Comparison of ENCODE assay signal across 2 cellular contexts in the genomic region with DNA sequence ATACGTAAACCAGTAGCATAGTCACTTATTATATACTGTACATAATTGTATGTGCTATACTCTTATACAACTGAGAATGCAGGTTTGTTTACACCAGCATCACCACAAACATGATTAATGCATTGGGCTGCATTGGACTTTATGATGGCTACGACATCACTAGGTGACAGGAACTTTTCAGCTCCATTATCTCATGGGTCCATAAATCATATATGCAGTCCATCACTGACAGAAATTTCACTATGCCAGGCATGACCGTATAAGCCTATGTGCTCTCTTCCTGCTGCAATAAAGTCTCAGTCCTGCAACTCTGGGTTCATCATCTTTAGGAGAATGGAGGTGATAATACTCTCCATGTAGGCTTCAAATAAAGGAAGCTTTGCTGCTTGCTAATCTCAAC.
TF ChIP-seq lines count a peak whose summit lies in the region.

No MANE protein-coding gene starts in this region.

TF ChIP-seq in K562, 482 proteins besides CTCF, POLR2A, EP300 and RAD21 (continues in another document):
- peak; percentile 78 for TF ChIP-seq MEIS2 (IDR thresholded peaks at IDR 0.05; ENCODE audit: partially characterized antibody)
- TF ChIP-seq, protein P1, sequence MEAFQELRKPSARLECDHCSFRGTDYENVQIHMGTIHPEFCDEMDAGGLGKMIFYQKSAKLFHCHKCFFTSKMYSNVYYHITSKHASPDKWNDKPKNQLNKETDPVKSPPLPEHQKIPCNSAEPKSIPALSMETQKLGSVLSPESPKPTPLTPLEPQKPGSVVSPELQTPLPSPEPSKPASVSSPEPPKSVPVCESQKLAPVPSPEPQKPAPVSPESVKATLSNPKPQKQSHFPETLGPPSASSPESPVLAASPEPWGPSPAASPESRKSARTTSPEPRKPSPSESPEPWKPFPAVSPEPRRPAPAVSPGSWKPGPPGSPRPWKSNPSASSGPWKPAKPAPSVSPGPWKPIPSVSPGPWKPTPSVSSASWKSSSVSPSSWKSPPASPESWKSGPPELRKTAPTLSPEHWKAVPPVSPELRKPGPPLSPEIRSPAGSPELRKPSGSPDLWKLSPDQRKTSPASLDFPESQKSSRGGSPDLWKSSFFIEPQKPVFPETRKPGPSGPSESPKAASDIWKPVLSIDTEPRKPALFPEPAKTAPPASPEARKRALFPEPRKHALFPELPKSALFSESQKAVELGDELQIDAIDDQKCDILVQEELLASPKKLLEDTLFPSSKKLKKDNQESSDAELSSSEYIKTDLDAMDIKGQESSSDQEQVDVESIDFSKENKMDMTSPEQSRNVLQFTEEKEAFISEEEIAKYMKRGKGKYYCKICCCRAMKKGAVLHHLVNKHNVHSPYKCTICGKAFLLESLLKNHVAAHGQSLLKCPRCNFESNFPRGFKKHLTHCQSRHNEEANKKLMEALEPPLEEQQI (IDR thresholded peaks at IDR 0.05): no peak
- TF ChIP-seq NCOA6 (IDR thresholded peaks at IDR 0.05): no peak
- TF ChIP-seq, protein P2, sequence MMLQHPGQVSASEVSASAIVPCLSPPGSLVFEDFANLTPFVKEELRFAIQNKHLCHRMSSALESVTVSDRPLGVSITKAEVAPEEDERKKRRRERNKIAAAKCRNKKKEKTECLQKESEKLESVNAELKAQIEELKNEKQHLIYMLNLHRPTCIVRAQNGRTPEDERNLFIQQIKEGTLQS (IDR thresholded peaks at IDR 0.05): no peak
- TF ChIP-seq, protein P2 (CRISPR knock-in tag; conservative IDR thresholded peaks at IDR 0.05): no peak
- no peak for TF ChIP-seq CHD1 (IDR thresholded peaks at IDR 0.05; ENCODE audit: low read length)
- no peak for TF ChIP-seq POLR2B (IDR thresholded peaks at IDR 0.05; ENCODE audit: low read depth, partially characterized antibody)
- TF ChIP-seq, protein P3, sequence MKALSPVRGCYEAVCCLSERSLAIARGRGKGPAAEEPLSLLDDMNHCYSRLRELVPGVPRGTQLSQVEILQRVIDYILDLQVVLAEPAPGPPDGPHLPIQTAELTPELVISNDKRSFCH (CRISPR knock-in tag; IDR thresholded peaks at IDR 0.05): no peak
- TF ChIP-seq, protein P3 (tag; IDR thresholded peaks at IDR 0.05): no peak
- TF ChIP-seq ZNF184 (CRISPR knock-in tag; IDR thresholded peaks at IDR 0.05): no peak
- no peak for TF ChIP-seq STAT5B (CRISPR knock-in tag; IDR thresholded peaks at IDR 0.05)
- TF ChIP-seq, protein P4, sequence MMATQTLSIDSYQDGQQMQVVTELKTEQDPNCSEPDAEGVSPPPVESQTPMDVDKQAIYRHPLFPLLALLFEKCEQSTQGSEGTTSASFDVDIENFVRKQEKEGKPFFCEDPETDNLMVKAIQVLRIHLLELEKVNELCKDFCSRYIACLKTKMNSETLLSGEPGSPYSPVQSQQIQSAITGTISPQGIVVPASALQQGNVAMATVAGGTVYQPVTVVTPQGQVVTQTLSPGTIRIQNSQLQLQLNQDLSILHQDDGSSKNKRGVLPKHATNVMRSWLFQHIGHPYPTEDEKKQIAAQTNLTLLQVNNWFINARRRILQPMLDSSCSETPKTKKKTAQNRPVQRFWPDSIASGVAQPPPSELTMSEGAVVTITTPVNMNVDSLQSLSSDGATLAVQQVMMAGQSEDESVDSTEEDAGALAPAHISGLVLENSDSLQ (IDR thresholded peaks at IDR 0.05): peak; percentile 69
- no peak for TF ChIP-seq SIRT6 (IDR thresholded peaks at IDR 0.05; ENCODE audit: low read depth, low read length)
- TF ChIP-seq, protein P5, sequence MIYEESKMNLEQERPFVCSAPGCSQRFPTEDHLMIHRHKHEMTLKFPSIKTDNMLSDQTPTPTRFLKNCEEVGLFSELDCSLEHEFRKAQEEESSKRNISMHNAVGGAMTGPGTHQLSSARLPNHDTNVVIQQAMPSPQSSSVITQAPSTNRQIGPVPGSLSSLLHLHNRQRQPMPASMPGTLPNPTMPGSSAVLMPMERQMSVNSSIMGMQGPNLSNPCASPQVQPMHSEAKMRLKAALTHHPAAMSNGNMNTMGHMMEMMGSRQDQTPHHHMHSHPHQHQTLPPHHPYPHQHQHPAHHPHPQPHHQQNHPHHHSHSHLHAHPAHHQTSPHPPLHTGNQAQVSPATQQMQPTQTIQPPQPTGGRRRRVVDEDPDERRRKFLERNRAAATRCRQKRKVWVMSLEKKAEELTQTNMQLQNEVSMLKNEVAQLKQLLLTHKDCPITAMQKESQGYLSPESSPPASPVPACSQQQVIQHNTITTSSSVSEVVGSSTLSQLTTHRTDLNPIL (CRISPR knock-in tag; IDR thresholded peaks at IDR 0.05): no peak
- TF ChIP-seq PHB (CRISPR knock-in tag; IDR thresholded peaks at IDR 0.05): no peak
- TF ChIP-seq ZNF431 (CRISPR knock-in tag; IDR thresholded peaks at IDR 0.05): no peak
- TF ChIP-seq, protein P6, sequence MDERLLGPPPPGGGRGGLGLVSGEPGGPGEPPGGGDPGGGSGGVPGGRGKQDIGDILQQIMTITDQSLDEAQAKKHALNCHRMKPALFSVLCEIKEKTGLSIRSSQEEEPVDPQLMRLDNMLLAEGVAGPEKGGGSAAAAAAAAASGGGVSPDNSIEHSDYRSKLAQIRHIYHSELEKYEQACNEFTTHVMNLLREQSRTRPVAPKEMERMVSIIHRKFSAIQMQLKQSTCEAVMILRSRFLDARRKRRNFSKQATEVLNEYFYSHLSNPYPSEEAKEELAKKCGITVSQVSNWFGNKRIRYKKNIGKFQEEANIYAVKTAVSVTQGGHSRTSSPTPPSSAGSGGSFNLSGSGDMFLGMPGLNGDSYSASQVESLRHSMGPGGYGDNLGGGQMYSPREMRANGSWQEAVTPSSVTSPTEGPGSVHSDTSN (CRISPR knock-in tag; IDR thresholded peaks at IDR 0.05; ENCODE audit: low read depth): no peak
- TF ChIP-seq, protein P6 (tag; conservative IDR thresholded peaks at IDR 0.05; ENCODE audit: low read depth): peak; percentile 57
- no peak for TF ChIP-seq PTRF (tag; IDR thresholded peaks at IDR 0.05)

TF ChIP-seq in GM23338, 12 proteins besides CTCF, POLR2A, EP300 and RAD21:
- TF ChIP-seq, protein P7, sequence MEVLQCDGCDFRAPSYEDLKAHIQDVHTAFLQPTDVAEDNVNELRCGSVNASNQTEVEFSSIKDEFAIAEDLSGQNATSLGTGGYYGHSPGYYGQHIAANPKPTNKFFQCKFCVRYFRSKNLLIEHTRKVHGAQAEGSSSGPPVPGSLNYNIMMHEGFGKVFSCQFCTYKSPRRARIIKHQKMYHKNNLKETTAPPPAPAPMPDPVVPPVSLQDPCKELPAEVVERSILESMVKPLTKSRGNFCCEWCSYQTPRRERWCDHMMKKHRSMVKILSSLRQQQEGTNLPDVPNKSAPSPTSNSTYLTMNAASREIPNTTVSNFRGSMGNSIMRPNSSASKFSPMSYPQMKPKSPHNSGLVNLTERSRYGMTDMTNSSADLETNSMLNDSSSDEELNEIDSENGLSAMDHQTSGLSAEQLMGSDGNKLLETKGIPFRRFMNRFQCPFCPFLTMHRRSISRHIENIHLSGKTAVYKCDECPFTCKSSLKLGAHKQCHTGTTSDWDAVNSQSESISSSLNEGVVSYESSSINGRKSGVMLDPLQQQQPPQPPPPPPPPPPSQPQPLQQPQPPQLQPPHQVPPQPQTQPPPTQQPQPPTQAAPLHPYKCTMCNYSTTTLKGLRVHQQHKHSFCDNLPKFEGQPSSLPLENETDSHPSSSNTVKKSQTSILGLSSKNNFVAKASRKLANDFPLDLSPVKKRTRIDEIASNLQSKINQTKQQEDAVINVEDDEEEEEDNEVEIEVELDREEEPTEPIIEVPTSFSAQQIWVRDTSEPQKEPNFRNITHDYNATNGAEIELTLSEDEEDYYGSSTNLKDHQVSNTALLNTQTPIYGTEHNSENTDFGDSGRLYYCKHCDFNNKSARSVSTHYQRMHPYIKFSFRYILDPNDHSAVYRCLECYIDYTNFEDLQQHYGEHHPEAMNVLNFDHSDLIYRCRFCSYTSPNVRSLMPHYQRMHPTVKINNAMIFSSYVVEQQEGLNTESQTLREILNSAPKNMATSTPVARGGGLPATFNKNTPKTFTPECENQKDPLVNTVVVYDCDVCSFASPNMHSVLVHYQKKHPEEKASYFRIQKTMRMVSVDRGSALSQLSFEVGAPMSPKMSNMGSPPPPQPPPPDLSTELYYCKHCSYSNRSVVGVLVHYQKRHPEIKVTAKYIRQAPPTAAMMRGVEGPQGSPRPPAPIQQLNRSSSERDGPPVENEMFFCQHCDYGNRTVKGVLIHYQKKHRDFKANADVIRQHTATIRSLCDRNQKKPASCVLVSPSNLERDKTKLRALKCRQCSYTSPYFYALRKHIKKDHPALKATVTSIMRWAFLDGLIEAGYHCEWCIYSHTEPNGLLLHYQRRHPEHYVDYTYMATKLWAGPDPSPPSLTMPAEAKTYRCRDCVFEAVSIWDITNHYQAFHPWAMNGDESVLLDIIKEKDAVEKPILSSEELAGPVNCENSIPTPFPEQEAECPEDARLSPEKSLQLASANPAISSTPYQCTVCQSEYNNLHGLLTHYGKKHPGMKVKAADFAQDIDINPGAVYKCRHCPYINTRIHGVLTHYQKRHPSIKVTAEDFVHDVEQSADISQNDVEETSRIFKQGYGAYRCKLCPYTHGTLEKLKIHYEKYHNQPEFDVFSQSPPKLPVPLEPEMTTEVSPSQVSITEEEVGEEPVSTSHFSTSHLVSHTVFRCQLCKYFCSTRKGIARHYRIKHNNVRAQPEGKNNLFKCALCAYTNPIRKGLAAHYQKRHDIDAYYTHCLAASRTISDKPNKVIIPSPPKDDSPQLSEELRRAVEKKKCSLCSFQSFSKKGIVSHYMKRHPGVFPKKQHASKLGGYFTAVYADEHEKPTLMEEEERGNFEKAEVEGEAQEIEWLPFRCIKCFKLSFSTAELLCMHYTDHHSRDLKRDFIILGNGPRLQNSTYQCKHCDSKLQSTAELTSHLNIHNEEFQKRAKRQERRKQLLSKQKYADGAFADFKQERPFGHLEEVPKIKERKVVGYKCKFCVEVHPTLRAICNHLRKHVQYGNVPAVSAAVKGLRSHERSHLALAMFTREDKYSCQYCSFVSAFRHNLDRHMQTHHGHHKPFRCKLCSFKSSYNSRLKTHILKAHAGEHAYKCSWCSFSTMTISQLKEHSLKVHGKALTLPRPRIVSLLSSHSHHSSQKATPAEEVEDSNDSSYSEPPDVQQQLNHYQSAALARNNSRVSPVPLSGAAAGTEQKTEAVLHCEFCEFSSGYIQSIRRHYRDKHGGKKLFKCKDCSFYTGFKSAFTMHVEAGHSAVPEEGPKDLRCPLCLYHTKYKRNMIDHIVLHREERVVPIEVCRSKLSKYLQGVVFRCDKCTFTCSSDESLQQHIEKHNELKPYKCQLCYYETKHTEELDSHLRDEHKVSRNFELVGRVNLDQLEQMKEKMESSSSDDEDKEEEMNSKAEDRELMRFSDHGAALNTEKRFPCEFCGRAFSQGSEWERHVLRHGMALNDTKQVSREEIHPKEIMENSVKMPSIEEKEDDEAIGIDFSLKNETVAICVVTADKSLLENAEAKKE (CRISPR knock-in tag; IDR thresholded peaks at IDR 0.05): no peak
- TF ChIP-seq ZNF114 (CRISPR knock-in tag; IDR thresholded peaks at IDR 0.05) (no peak), ZNF331 (CRISPR knock-in tag; IDR thresholded peaks at IDR 0.05; ENCODE audit: low read depth) (no peak), POLR2AphosphoS5 (IDR thresholded peaks at IDR 0.05; ENCODE audit: low read depth) (no peak), CREB1 (CRISPR knock-in tag; IDR thresholded peaks at IDR 0.05; ENCODE audit: low read depth) (no peak), EZH2phosphoT487 (IDR thresholded peaks at IDR 0.05; ENCODE audit: unreplicated experiment) (no peak), NANOG (IDR thresholded peaks at IDR 0.05; ENCODE audit: borderline replicate concordance) (no peak), STAT1 (IDR thresholded peaks at IDR 0.05; ENCODE audit: unreplicated experiment) (no peak), EZH2 (IDR thresholded peaks at IDR 0.05; ENCODE audit: low read depth, unreplicated experiment) (no peak), JUNB (IDR thresholded peaks at IDR 0.05; ENCODE audit: unreplicated experiment) (no peak)
- TF ChIP-seq, protein P8, sequence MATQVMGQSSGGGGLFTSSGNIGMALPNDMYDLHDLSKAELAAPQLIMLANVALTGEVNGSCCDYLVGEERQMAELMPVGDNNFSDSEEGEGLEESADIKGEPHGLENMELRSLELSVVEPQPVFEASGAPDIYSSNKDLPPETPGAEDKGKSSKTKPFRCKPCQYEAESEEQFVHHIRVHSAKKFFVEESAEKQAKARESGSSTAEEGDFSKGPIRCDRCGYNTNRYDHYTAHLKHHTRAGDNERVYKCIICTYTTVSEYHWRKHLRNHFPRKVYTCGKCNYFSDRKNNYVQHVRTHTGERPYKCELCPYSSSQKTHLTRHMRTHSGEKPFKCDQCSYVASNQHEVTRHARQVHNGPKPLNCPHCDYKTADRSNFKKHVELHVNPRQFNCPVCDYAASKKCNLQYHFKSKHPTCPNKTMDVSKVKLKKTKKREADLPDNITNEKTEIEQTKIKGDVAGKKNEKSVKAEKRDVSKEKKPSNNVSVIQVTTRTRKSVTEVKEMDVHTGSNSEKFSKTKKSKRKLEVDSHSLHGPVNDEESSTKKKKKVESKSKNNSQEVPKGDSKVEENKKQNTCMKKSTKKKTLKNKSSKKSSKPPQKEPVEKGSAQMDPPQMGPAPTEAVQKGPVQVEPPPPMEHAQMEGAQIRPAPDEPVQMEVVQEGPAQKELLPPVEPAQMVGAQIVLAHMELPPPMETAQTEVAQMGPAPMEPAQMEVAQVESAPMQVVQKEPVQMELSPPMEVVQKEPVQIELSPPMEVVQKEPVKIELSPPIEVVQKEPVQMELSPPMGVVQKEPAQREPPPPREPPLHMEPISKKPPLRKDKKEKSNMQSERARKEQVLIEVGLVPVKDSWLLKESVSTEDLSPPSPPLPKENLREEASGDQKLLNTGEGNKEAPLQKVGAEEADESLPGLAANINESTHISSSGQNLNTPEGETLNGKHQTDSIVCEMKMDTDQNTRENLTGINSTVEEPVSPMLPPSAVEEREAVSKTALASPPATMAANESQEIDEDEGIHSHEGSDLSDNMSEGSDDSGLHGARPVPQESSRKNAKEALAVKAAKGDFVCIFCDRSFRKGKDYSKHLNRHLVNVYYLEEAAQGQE (IDR thresholded peaks at IDR 0.05; ENCODE audit: unreplicated experiment): no peak
- TF ChIP-seq, protein P9, sequence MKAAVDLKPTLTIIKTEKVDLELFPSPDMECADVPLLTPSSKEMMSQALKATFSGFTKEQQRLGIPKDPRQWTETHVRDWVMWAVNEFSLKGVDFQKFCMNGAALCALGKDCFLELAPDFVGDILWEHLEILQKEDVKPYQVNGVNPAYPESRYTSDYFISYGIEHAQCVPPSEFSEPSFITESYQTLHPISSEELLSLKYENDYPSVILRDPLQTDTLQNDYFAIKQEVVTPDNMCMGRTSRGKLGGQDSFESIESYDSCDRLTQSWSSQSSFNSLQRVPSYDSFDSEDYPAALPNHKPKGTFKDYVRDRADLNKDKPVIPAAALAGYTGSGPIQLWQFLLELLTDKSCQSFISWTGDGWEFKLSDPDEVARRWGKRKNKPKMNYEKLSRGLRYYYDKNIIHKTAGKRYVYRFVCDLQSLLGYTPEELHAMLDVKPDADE (IDR thresholded peaks at IDR 0.05): no peak
